Comparison of ENCODE assay signal across 7 cellular contexts in genomic region chr22:33519140-33519973, GRCh38.
A peak's percentile ranks its signal among the peaks of the same experiment; 100 is the strongest.
DNase-seq lines count a peak whose midpoint lies in the region; ATAC-seq and TF ChIP-seq lines count a peak whose summit lies in the region.

No MANE protein-coding gene starts in this region.

- intact Hi-C loops in activated CD4-positive, alpha-beta memory T cell treated with anti-CD3 and anti-CD28 coated beads for 36 hours (cut with micrococcal nuclease) = no loop called here

- POLR2A ChIA-PET in activated CD4-positive, alpha-beta memory T cell treated with anti-CD3 and anti-CD28 coated beads for 36 hours (lab: Charles Lee) = no interaction called here

- H3K27me3 Mint-ChIP-seq in HFFc6 (ENCODE audit: insufficient read depth) (no peaks in the 10 kb centered on the region), naive B cell (no peaks in the 10 kb centered on the region)
- no peaks in the 10 kb centered on the region for H3K27me3 Mint-ChIP-seq in activated CD4-positive, alpha-beta memory T cell treated with anti-CD3 and anti-CD28 coated beads for 36 hours

- H3K36me3 Mint-ChIP-seq in HFFc6 (ENCODE audit: low read depth) (peaks cover 4% of the 10 kb centered on the region; the same call in 1 of the 2 replicates), naive B cell (no peaks in the 10 kb centered on the region)
- H3K36me3 Mint-ChIP-seq in activated CD4-positive, alpha-beta memory T cell treated with anti-CD3 and anti-CD28 coated beads for 36 hours = no peaks in the 10 kb centered on the region

- no peaks in the 10 kb centered on the region for H3K36me3 ChIP-seq in RWPE2 (ENCODE audit: low read depth)

- H3K4me3 ChIP-seq in RWPE2 (ENCODE audit: severe bottlenecking) = no peak overlapping the region

- no peaks in the 10 kb centered on the region for H3K27me3 ChIP-seq in RWPE2 (ENCODE audit: insufficient read depth, poor library complexity, severe bottlenecking)

- CTCF ChIA-PET in activated CD4-positive, alpha-beta memory T cell treated with anti-CD3 and anti-CD28 coated beads for 36 hours (lab: Charles Lee) = interaction anchor here (0.9 kb wide), 1 partner anchor 592 kb away, joined by 3 read pairs; no protein-coding TSS in a partner anchor

- no peak for ATAC-seq in RWPE2 (ENCODE audit: low read depth)
- ATAC-seq in naive B cell (ENCODE audit: low read depth in 2 of 2) = peak; percentile 52 to 70

- DNase-seq in DMS53 (lab: John Stamatoyannopoulos, UW) = peak; percentile 57
- no peak for DNase-seq in HFFc6
- no peak for DNase-seq in RWPE2 (ENCODE audit: low spot score)
- peak; percentile 33 for DNase-seq in fibroblast of gingiva (ENCODE audit: low read depth)
- DNase-seq in naive B cell = peak; percentile 72
- no peak for DNase-seq in activated CD4-positive, alpha-beta memory T cell treated with anti-CD3 and anti-CD28 coated beads for 36 hours
- DNase-seq in central memory CD4-positive, alpha-beta T cell = no peak

- H3K27ac ChIP-seq in RWPE2 (ENCODE audit: poor library complexity, severe bottlenecking) = no peak overlapping the region

- no peaks in the 10 kb centered on the region for H3K9me3 ChIP-seq in RWPE2 (ENCODE audit: severe bottlenecking)

- TF ChIP-seq CTCF in HFFc6 (IDR thresholded peaks at IDR 0.05) = peak; percentile 76
- TF ChIP-seq CTCF in RWPE2 (IDR thresholded peaks at IDR 0.05; ENCODE audit: poor library complexity, severe bottlenecking) = peak; percentile 28

- peak overlapping the region; percentile 57; the same call in 1 of the 2 replicates for H3K4me3 Mint-ChIP-seq in HFFc6
- peak overlapping the region; percentile 4 to 91 (median 62) for H3K4me3 Mint-ChIP-seq in naive B cell
- H3K4me3 Mint-ChIP-seq in activated CD4-positive, alpha-beta memory T cell treated with anti-CD3 and anti-CD28 coated beads for 36 hours = no peak overlapping the region

- H3K9me3 Mint-ChIP-seq in HFFc6 (peaks cover 46% of the 10 kb centered on the region), naive B cell (peaks cover 0 to 1% (median 0%) of the 10 kb centered on the region in 7 donors)
- peaks cover 6% of the 10 kb centered on the region for H3K9me3 Mint-ChIP-seq in activated CD4-positive, alpha-beta memory T cell treated with anti-CD3 and anti-CD28 coated beads for 36 hours

- H3K4me1 Mint-ChIP-seq in HFFc6 (ENCODE audit: low read depth) (no peaks in the 10 kb centered on the region), naive B cell (peaks cover 40 to 58% (median 53%) of the 10 kb centered on the region in 3 donors)
- H3K4me1 Mint-ChIP-seq in activated CD4-positive, alpha-beta memory T cell treated with anti-CD3 and anti-CD28 coated beads for 36 hours (ENCODE audit: low read depth) = no peaks in the 10 kb centered on the region

- H3K27ac Mint-ChIP-seq in HFFc6 (no peak overlapping the region), naive B cell (peak overlapping the region; percentile 69 to 98 (median 92))
- H3K27ac Mint-ChIP-seq in activated CD4-positive, alpha-beta memory T cell treated with anti-CD3 and anti-CD28 coated beads for 36 hours = no peak overlapping the region

- no peaks in the 10 kb centered on the region for H3K4me1 ChIP-seq in RWPE2 (ENCODE audit: insufficient read depth, poor library complexity, severe bottlenecking)

Comparison
In these comparisons a context has a peak if more than half of its experiments do, and no peak if none do; other contexts are left out.
1. DNase-seq: peak in DMS53 (single experiment), fibroblast of gingiva (single experiment) and naive B cell (single experiment); none in HFFc6 (single experiment), RWPE2 (single experiment), activated CD4-positive, alpha-beta memory T cell treated with anti-CD3 and anti-CD28 coated beads for 36 hours (single experiment) and central memory CD4-positive, alpha-beta T cell (single experiment).
2. H3K27ac Mint-ChIP-seq: peak in naive B cell (6 of 6); none in HFFc6 (single experiment) and activated CD4-positive, alpha-beta memory T cell treated with anti-CD3 and anti-CD28 coated beads for 36 hours (single experiment).